In the genomic region with DNA sequence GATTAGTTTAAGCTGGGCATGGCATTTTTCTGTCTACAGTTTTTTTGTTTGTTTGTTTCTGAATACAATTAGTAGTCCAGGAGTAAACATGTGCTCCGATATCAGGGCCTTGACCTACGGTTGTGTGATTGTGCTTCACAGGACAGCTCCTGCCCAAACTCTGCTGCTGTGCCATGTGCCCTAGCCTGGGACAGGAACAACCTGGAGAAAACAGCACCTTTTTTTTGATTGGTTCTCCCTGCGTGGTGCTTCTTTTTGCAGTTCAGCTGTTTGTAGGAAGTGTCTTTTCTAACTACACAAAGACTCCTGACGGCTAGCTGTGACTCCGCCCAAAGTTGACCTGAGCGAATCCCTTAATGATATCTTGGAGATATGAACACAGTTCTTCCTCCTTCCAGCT, we compare ENCODE assay signal across 27 cellular contexts.
DNase-seq lines count a peak whose midpoint lies in the region; TF ChIP-seq lines count a peak whose summit lies in the region.
"Had no signal": no experiment of that assay in that cellular context is flagged by ENCODE, and none has a peak within 500 bp of the region (broad histone marks: within the 10 kb centered on the region; RNA-seq: fewer than 3 reads in every experiment).

No MANE protein-coding gene starts in this region.

- H3K36me3 Mint-ChIP-seq in activated naive CD4-positive, alpha-beta T cell treated with anti-CD3 and anti-CD28 coated beads, Interleukin-2, amount 50 U/mL, for 24 hours, result no peaks in the 10 kb centered on the region
- H3K36me3 Mint-ChIP-seq: CD14-positive monocyte; CD8-positive, alpha-beta memory T cell had no signal

- H3K9me3 ChIP-seq in iPS DF 6.9 (ENCODE audit: control insufficient read depth, insufficient read depth, low read length) (no peaks in the 10 kb centered on the region), neuron (ENCODE audit: low read length) (no peaks in the 10 kb centered on the region)
- H3K9me3 ChIP-seq: BE2C had no signal

- DNase-seq in activated naive CD4-positive, alpha-beta T cell treated with Interleukin-2 at 50 U/mL for 16 hours, result no peak
- DNase-seq in iPS DF 6.9 (ENCODE audit: low read depth, low spot score) (peak; percentile 4), KG1 (lab: John Stamatoyannopoulos, UW) (no peak), GM20000 (ENCODE audit: low spot score) (no peak), G401 (ENCODE audit: low spot score) (no peak), NAMALWA (ENCODE audit: low spot score) (no peak)
- DNase-seq: ACHN; BE2C; Calu3; CD8-positive, alpha-beta memory T cell; DMS153; DND-41; H7; NCI-H1105 treated with DMSO at 0.1 percent for 48 hours; NCI-H146; NCI-H1930; NCI-H2107; NCI-H446; NCI-H524 treated with DMSO at 0.1 percent for 48 hours; NCI-H774; SIG-M5 had no signal

- no peaks in the 10 kb centered on the region for H3K27me3 ChIP-seq in iPS DF 6.9 (ENCODE audit: control insufficient read depth, insufficient read depth, low read length)
- no peaks in the 10 kb centered on the region for H3K27me3 ChIP-seq in neuron (ENCODE audit: insufficient read depth, low read length)
- H3K27me3 ChIP-seq: BE2C had no signal

- no peak overlapping the region for H3K4me3 Mint-ChIP-seq in activated naive CD4-positive, alpha-beta T cell treated with anti-CD3 and anti-CD28 coated beads, Interleukin-2, amount 50 U/mL, for 24 hours
- H3K4me3 Mint-ChIP-seq: CD14-positive monocyte; CD8-positive, alpha-beta memory T cell had no signal

- H3K4me3 ChIP-seq in iPS DF 6.9 (ENCODE audit: low read length) (no peak overlapping the region), neuron (ENCODE audit: low read length) (no peak overlapping the region)
- H3K4me3 ChIP-seq: SK-N-MC had no signal

- no peaks in the 10 kb centered on the region for H3K4me1 Mint-ChIP-seq in activated naive CD4-positive, alpha-beta T cell treated with anti-CD3 and anti-CD28 coated beads, Interleukin-2, amount 50 U/mL, for 24 hours
- H3K4me1 Mint-ChIP-seq: CD14-positive monocyte; CD8-positive, alpha-beta memory T cell had no signal

- no peak for TF ChIP-seq CTCF in GM20000 (IDR thresholded peaks at IDR 0.05; ENCODE audit: extremely low read depth, missing control alignments)

- H3K4me1 ChIP-seq in iPS DF 6.9 (ENCODE audit: control insufficient read depth, insufficient read depth, low read length) (no peaks in the 10 kb centered on the region), neuron (ENCODE audit: insufficient read depth, low read length) (peaks cover 3% of the 10 kb centered on the region)
- H3K4me1 ChIP-seq: BE2C had no signal

- no peak overlapping the region for H3K27ac ChIP-seq in iPS DF 6.9 (ENCODE audit: low read length)
- H3K27ac ChIP-seq: 22Rv1, KMS-11, SK-N-MC had no signal

- H3K36me3 ChIP-seq in iPS DF 6.9 (ENCODE audit: control insufficient read depth, insufficient read depth, low read length), result no peaks in the 10 kb centered on the region
- H3K36me3 ChIP-seq in neuron (ENCODE audit: insufficient read depth, low read length), result no peaks in the 10 kb centered on the region
- H3K36me3 ChIP-seq: BE2C had no signal

- WGBS in iPS DF 6.9 (ENCODE audit: insufficient coverage, insufficient read length), result no CpG with 5 or more reads among the region's 6 CpGs

- peaks cover 6% of the 10 kb centered on the region for H3K27me3 Mint-ChIP-seq in activated naive CD4-positive, alpha-beta T cell treated with anti-CD3 and anti-CD28 coated beads, Interleukin-2, amount 50 U/mL, for 24 hours

- H3K9me3 Mint-ChIP-seq in activated naive CD4-positive, alpha-beta T cell treated with anti-CD3 and anti-CD28 coated beads, Interleukin-2, amount 50 U/mL, for 24 hours, result no peaks in the 10 kb centered on the region
- H3K9me3 Mint-ChIP-seq: CD8-positive, alpha-beta memory T cell had no signal

- H3K27ac Mint-ChIP-seq in activated naive CD4-positive, alpha-beta T cell treated with anti-CD3 and anti-CD28 coated beads, Interleukin-2, amount 50 U/mL, for 24 hours, result peak overlapping the region; percentile 49
- H3K27ac Mint-ChIP-seq: CD14-positive monocyte; CD8-positive, alpha-beta memory T cell had no signal

- in situ Hi-C loops in G401 (cut with HindIII; ENCODE audit: low sequenced_read_pairs), result no loop called here

- peak overlapping the region; percentile 17 for H2AFZ ChIP-seq in neuron (ENCODE audit: low read depth, low read length)
